8 cellular contexts compared by ENCODE assay signal in the genomic region with DNA sequence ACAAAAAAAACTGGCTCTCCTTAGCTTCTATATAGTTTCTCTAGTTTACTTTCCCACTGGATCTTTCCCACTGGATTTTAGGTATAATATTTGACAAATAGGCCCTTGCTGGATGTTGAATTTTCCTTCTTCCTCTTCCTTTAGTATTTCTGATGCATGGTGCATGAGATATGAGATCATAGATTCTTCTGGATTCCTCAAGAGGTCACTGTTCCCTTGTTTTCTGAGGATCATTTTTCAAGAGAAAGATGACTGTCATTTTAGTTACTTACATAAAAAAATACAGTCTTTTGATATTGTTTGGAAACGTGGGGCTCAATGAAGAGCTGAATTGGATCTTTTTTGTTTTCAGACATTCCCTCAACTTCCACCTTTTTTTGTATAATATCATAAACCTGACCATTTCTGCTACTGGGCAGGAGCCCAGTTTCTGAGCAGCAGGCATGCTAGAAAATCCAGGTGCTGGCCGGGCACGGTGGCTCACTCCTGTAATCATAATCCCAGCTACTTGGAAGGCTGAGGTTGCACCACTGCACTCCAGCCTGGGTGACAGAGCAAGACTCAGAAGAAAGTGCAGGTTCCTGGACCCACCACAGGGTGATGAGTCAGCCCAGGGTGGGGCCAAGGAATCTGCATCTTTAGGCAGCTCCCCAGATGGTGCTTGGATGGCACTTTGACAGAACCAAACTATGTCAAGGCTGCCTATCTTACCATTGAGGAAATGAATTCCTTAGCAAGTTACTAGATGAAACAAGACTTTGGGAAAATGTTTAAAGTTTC.
A peak's percentile ranks its signal among the peaks of the same experiment; 100 is the strongest.
DNase-seq lines count a peak whose midpoint lies in the region; ATAC-seq and TF ChIP-seq lines count a peak whose summit lies in the region.

No MANE protein-coding gene starts in this region.

- H3K9me3 Mint-ChIP-seq in IgD-negative memory B cell = no peaks in the 10 kb centered on the region
- no peaks in the 10 kb centered on the region for H3K9me3 Mint-ChIP-seq in stimulated activated effector memory CD8-positive, alpha-beta T cell treated with anti-CD3 and anti-CD28 coated beads, Interleukin-12 subunit alpha, Interleukin-12 subunit beta, amount 100 ng/mL, for 72 hours

- no peaks in the 10 kb centered on the region for H3K27me3 Mint-ChIP-seq in IgD-negative memory B cell

- H3K9me2 ChIP-seq in SK-N-SH = no peaks in the 10 kb centered on the region

- no peak for TF ChIP-seq EP300 in SK-N-SH (IDR thresholded peaks at IDR 0.05; ENCODE audit: borderline replicate concordance in 1 of 2, low read depth in 1 of 2, low read length in 1 of 2)

- POLR2A ChIA-PET in SK-N-SH (lab: Yijun Ruan, JAX) = no interaction called here

- no peaks in the 10 kb centered on the region for H3K27me3 ChIP-seq in SK-N-SH (ENCODE audit: insufficient read depth)

- H3K27ac Mint-ChIP-seq in IgD-negative memory B cell = peak overlapping the region in 2 of 3 donors; percentile 21 to 24
- no peak overlapping the region for H3K27ac Mint-ChIP-seq in stimulated activated effector memory CD8-positive, alpha-beta T cell treated with anti-CD3 and anti-CD28 coated beads, Interleukin-12 subunit alpha, Interleukin-12 subunit beta, amount 100 ng/mL, for 72 hours

- H3K4me3 Mint-ChIP-seq in IgD-negative memory B cell = no peak overlapping the region
- H3K4me3 Mint-ChIP-seq in stimulated activated effector memory CD8-positive, alpha-beta T cell treated with anti-CD3 and anti-CD28 coated beads, Interleukin-12 subunit alpha, Interleukin-12 subunit beta, amount 100 ng/mL, for 72 hours = no peak overlapping the region

- H3K4me2 ChIP-seq in SK-N-SH = no peak overlapping the region

- CTCF ChIA-PET in SK-N-SH (lab: Yijun Ruan, JAX) = interaction anchor here (0.8 to 4.2 kb wide), 11 partner anchors 9 to 323 kb away, joined by 3 to 44 read pairs (median 4); no protein-coding TSS in a partner anchor

- no peaks in the 10 kb centered on the region for H3K36me3 ChIP-seq in SK-N-SH (replicated peaks in 1 of 2; ENCODE audit: control insufficient read depth in 1 of 2, insufficient read depth in 2 of 2, low read length in 1 of 2)

- H4K20me1 ChIP-seq in SK-N-SH (ENCODE audit: insufficient read depth) = no peaks in the 10 kb centered on the region

- H2AFZ ChIP-seq in SK-N-SH (ENCODE audit: low read depth) = no peak overlapping the region

- H3K4me1 ChIP-seq in SK-N-SH (ENCODE audit: control insufficient read depth in 1 of 2, insufficient read depth in 2 of 2, low read depth in 1 of 2, low read length in 1 of 2) = no peaks in the 10 kb centered on the region

- 43% methylated on average over 3 of the region's 3 CpGs for WGBS in SK-N-SH (ENCODE audit: low lambda C conversion rate)

- peaks cover 8% of the 10 kb centered on the region for H3K36me3 Mint-ChIP-seq in IgD-negative memory B cell
- H3K36me3 Mint-ChIP-seq in stimulated activated effector memory CD8-positive, alpha-beta T cell treated with anti-CD3 and anti-CD28 coated beads, Interleukin-12 subunit alpha, Interleukin-12 subunit beta, amount 100 ng/mL, for 72 hours = peaks cover 37% of the 10 kb centered on the region

- H3K27ac ChIP-seq in SK-N-SH (ENCODE audit: low read depth in 2 of 2, low read length in 1 of 2) = no peak overlapping the region

- no peak overlapping the region for H3K9ac ChIP-seq in SK-N-SH

- no peaks in the 10 kb centered on the region for H3F3A ChIP-seq in SK-N-SH (replicated peaks; ENCODE audit: insufficient read depth)

- peak; percentile 75 for TF ChIP-seq CTCF in SK-N-SH (IDR thresholded peaks at IDR 0.05)

- H3K9me3 ChIP-seq in SK-N-SH = no peaks in the 10 kb centered on the region

- ATAC-seq in stimulated activated effector memory CD8-positive, alpha-beta T cell treated with anti-CD3 and anti-CD28 coated beads, Interleukin-12 subunit alpha, Interleukin-12 subunit beta, amount 100 ng/mL, for 72 hours = peak; percentile 59
- ATAC-seq in HG02938 (IDR thresholded peaks at IDR 0.05; ENCODE audit: unreplicated experiment) (no peak), GM21515 (IDR thresholded peaks at IDR 0.05; ENCODE audit: unreplicated experiment) (no peak)

- no peaks in the 10 kb centered on the region for H3K79me2 ChIP-seq in SK-N-SH (ENCODE audit: insufficient read depth)

- peak; percentile 69 for TF ChIP-seq RAD21 in SK-N-SH (IDR thresholded peaks at IDR 0.05; ENCODE audit: low read length)

- no peaks in the 10 kb centered on the region for H3K4me1 Mint-ChIP-seq in IgD-negative memory B cell
- no peaks in the 10 kb centered on the region for H3K4me1 Mint-ChIP-seq in stimulated activated effector memory CD8-positive, alpha-beta T cell treated with anti-CD3 and anti-CD28 coated beads, Interleukin-12 subunit alpha, Interleukin-12 subunit beta, amount 100 ng/mL, for 72 hours

- no peak overlapping the region for H3K4me3 ChIP-seq in SK-N-SH (ENCODE audit: low read depth in 2 of 2, low read length in 1 of 2)

- DNase-seq in DMS 273 (lab: John Stamatoyannopoulos, UW; ENCODE audit: unreplicated experiment) = peak; percentile 56
- peak; percentile 15 for DNase-seq in SK-N-SH
- DNase-seq in foreskin melanocyte = peak; percentile 29
- no peak for DNase-seq in stimulated activated effector memory CD8-positive, alpha-beta T cell treated with anti-CD3 and anti-CD28 coated beads, Interleukin-12 subunit alpha, Interleukin-12 subunit beta, amount 100 ng/mL, for 72 hours (ENCODE audit: low spot score in 2 of 2)
- DNase-seq in GOT3 (lab: John Stamatoyannopoulos, UW) = no peak

TF ChIP-seq in SK-N-SH, 30 proteins besides CTCF, POLR2A, EP300 and RAD21:
- TF ChIP-seq FOSL2 (IDR thresholded peaks at IDR 0.05; ENCODE audit: borderline replicate concordance, low read depth) (peak; percentile 53; the same call in 1 of the 2 replicates), ELF1 (IDR thresholded peaks at IDR 0.05) (no peak), GABPA (IDR thresholded peaks at IDR 0.05; ENCODE audit: low read depth) (no peak), CHD2 (IDR thresholded peaks at IDR 0.05; ENCODE audit: low read length, partially characterized antibody) (no peak)
- TF ChIP-seq, protein P1, sequence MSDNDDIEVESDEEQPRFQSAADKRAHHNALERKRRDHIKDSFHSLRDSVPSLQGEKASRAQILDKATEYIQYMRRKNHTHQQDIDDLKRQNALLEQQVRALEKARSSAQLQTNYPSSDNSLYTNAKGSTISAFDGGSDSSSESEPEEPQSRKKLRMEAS (IDR thresholded peaks at IDR 0.05; ENCODE audit: low read depth) = no peak

Comparison
In these comparisons a context has a peak if more than half of its experiments do, and no peak if none do; other contexts are left out.
1. DNase-seq: peak in DMS 273 (single experiment), SK-N-SH (single experiment) and foreskin melanocyte (single experiment); none in stimulated activated effector memory CD8-positive, alpha-beta T cell treated with anti-CD3 and anti-CD28 coated beads, Interleukin-12 subunit alpha, Interleukin-12 subunit beta, amount 100 ng/mL, for 72 hours (0 of 2) and GOT3 (single experiment).